ENCODE assay signal across 8 cellular contexts in the genomic region with DNA sequence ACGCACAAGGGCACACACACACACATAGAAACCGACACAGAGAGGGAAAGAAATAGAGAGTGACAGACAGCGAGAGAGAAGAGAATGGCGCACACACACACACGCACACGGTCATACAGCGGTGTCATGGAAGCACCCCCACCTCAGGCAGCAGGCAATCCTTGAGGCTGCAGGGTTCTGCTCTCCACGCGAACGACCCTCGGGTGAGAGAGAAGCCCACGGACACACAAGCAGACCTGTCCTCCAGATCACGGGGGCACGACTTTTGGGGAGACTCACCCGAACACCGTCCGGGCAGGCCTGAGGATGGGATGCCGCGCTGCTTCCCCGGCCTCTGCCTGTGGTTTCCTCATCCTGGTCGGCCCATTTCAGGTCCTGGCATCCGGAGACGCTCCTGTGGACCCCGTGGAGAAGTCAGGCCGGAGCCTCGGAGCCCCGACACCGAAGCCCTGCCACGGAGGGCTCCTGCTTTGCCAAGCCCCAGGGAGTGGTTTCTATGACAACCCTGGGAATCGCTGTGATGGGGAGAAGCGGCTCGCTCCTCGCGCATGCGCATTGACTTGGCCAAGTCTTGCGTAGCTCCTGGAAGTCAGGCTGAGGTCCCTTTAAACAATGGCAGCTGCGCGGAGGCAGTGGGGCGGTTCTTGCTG.
DNase-seq lines count a peak whose midpoint lies in the region; ATAC-seq and TF ChIP-seq lines count a peak whose summit lies in the region.

No MANE protein-coding gene starts in this region.

- H3K9me3 Mint-ChIP-seq in activated T-cell treated with anti-CD3 and anti-CD28 coated beads, Interleukin-2, amount 50 U/mL, for 4 hours = peaks cover 12% of the 10 kb centered on the region

- peak; percentile 52 to 69 for ATAC-seq in activated T-cell treated with anti-CD3 and anti-CD28 coated beads, Interleukin-2, amount 50 U/mL, for 4 hours
- ATAC-seq in gastroesophageal sphincter = peak; percentile 74
- ATAC-seq in GM21367 (IDR thresholded peaks at IDR 0.05; ENCODE audit: unreplicated experiment) = no peak
- ATAC-seq in HG03354 (IDR thresholded peaks at IDR 0.05; ENCODE audit: poor library complexity, severe bottlenecking, unreplicated experiment) = no peak

- TF ChIP-seq CTCF in gastroesophageal sphincter (IDR thresholded peaks at IDR 0.05) = no peak
- no peak for TF ChIP-seq CTCF in sigmoid colon (IDR thresholded peaks at IDR 0.05)
- no peak for TF ChIP-seq CTCF in GM13977 (IDR thresholded peaks at IDR 0.05; ENCODE audit: extremely low read depth, insufficient read depth, missing control alignments)

- H3K4me3 ChIP-seq in gastroesophageal sphincter (peak overlapping the region; percentile 43 to 63), sigmoid colon (peak overlapping the region; percentile 40 to 59 (median 54))

- no peaks in the 10 kb centered on the region for H3K36me3 Mint-ChIP-seq in activated T-cell treated with anti-CD3 and anti-CD28 coated beads, Interleukin-2, amount 50 U/mL, for 4 hours (ENCODE audit: insufficient read depth)

- H3K27me3 ChIP-seq in gastroesophageal sphincter (no peaks in the 10 kb centered on the region), sigmoid colon (no peaks in the 10 kb centered on the region)

- DNase-seq in HS-5 (ENCODE audit: low read depth) (peak; percentile 20), sigmoid colon (peak; percentile 85), GM13977 (ENCODE audit: low spot score) (no peak), NCI-H1105 (lab: John Stamatoyannopoulos, UW) (no peak)
- peak; percentile 22 for DNase-seq in activated T-cell treated with anti-CD3 and anti-CD28 coated beads, Interleukin-2, amount 50 U/mL, for 4 hours

- H3K36me3 ChIP-seq in gastroesophageal sphincter (no peaks in the 10 kb centered on the region), sigmoid colon (no peaks in the 10 kb centered on the region)

- intact Hi-C loops in sigmoid colon (cut with DNase I) = no loop called here

- H3K4me1 Mint-ChIP-seq in activated T-cell treated with anti-CD3 and anti-CD28 coated beads, Interleukin-2, amount 50 U/mL, for 4 hours (ENCODE audit: low read depth) = no peaks in the 10 kb centered on the region

- peak overlapping the region; percentile 27 for H3K4me3 Mint-ChIP-seq in activated T-cell treated with anti-CD3 and anti-CD28 coated beads, Interleukin-2, amount 50 U/mL, for 4 hours

- in situ Hi-C loops in GM13977 (cut with MboI; ENCODE audit: low pct_unique_long_range_greater_than_20kb, low sequenced_read_pairs, unreplicated experiment) = no loop called here

- H3K27me3 Mint-ChIP-seq in activated T-cell treated with anti-CD3 and anti-CD28 coated beads, Interleukin-2, amount 50 U/mL, for 4 hours (ENCODE audit: low read depth) = peaks cover 16% of the 10 kb centered on the region

- TF ChIP-seq EP300 in gastroesophageal sphincter (IDR thresholded peaks at IDR 0.05) = no peak
- no peak for TF ChIP-seq EP300 in sigmoid colon (IDR thresholded peaks at IDR 0.05)

- H3K9me3 ChIP-seq in gastroesophageal sphincter (no peaks in the 10 kb centered on the region), sigmoid colon (no peaks in the 10 kb centered on the region)

- H3K27ac ChIP-seq in gastroesophageal sphincter (peak overlapping the region in 2 of 4 donors; percentile 64 to 65), sigmoid colon (peak overlapping the region in 3 of 4 donors; percentile 45 to 65 (median 51))

- TF ChIP-seq POLR2A in gastroesophageal sphincter (IDR thresholded peaks at IDR 0.05) (no peak), sigmoid colon (IDR thresholded peaks at IDR 0.05) (peak in 1 of 2 donors; percentile 12)

- H3K4me1 ChIP-seq in gastroesophageal sphincter (peaks cover 0 to 17% (median 0%) of the 10 kb centered on the region in 3 donors), sigmoid colon (peaks cover 0 to 6% (median 0%) of the 10 kb centered on the region in 4 donors)

- WGBS in gastroesophageal sphincter (ENCODE audit: low coverage in 1 of 2), 2 donors = 25% methylated on average over 5 of the region's 39 CpGs; no CpG with 5 or more reads in 1 of the 2 donors
- WGBS in sigmoid colon, 2 donors = 42 to 52% methylated on average over 38 of the region's 39 CpGs

Comparison
In these comparisons a context has a peak if more than half of its experiments do, and no peak if none do; other contexts are left out.
1. DNase-seq: peak in HS-5 (single experiment), activated T-cell treated with anti-CD3 and anti-CD28 coated beads, Interleukin-2, amount 50 U/mL, for 4 hours (single experiment) and sigmoid colon (single experiment); none in GM13977 (single experiment) and NCI-H1105 (single experiment).
2. ATAC-seq: peak in activated T-cell treated with anti-CD3 and anti-CD28 coated beads, Interleukin-2, amount 50 U/mL, for 4 hours (2 of 2) and gastroesophageal sphincter (single experiment); none in GM21367 (single experiment) and HG03354 (single experiment).